ENCODE assay signal across 8 cellular contexts in the genomic region with DNA sequence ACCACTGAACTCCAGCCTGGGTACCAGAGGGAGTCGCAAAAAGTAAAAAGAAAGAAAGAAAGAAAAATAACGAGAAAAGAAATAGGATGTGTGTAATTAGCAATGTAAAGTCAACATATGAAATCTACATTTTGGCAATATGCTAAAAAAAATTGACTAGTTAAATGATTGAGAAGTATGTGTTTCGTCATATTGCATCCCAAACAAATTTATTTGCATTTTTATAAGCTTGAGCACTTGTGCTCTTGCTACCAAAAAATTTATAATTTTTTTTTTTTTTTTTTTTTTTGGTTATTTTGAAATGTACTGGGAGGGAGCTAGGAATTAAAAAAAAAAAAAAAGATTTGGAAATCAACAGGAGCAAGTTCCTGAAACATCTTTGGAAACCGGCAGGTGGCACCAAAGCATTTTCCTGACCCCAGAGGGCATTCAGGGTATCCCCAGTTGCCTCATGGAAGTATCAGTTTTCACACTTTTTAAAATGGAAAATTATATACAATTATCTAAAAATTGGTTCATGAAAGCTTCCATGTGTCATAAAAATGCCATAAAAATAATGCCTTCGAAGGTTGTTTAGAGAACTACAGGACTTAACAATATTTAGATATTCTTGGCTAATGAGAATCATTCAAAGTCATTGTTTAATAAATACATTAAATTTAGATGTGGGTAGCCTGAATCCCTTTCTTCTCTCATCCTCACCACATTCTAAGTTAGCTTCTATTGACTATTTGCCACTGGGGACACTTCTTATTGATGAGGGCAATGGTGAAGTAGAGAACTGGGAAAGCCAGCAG. TPM values are rescaled to one million over a fixed set of nuclear protein-coding genes. Genes with fewer than 3 reads are reported as not detected.
A peak's percentile ranks its signal among the peaks of the same experiment; 100 is the strongest.
DNase-seq lines count a peak whose midpoint lies in the region; TF ChIP-seq lines count a peak whose summit lies in the region.

No MANE protein-coding gene starts in this region.

- no peaks in the 10 kb centered on the region for H3K36me3 ChIP-seq in tibial nerve

- H3K4me1 ChIP-seq in tibial nerve = peaks cover 0 to 5% (median 0%) of the 10 kb centered on the region in 4 donors

- no peak for TF ChIP-seq POLR2A in tibial nerve (IDR thresholded peaks at IDR 0.05)

- H3K4me3 ChIP-seq in astrocyte of the spinal cord (ENCODE audit: low read depth, low read length) (no peak overlapping the region), tibial nerve (no peak overlapping the region)

- peak; percentile 55 for DNase-seq in AG08395 (ENCODE audit: low spot score)
- DNase-seq in GM10266 (ENCODE audit: extremely low spot score) = no peak
- DNase-seq in NCI-H2171 treated with DMSO at 0.1 percent for 48 hours (lab: John Stamatoyannopoulos, UW) = peak; percentile 70
- peak; percentile 37 for DNase-seq in astrocyte of the spinal cord (ENCODE audit: low read depth, low spot score)
- DNase-seq in inferior parietal cortex (ENCODE audit: extremely low spot score) = peak; percentile 67
- no peak for DNase-seq in tibial nerve (ENCODE audit: low spot score in 2 of 2)
- DNase-seq in activated CD8-positive, alpha-beta memory T cell treated with anti-CD3 and anti-CD28 coated beads, Interleukin-2, amount 50 U/mL, for 48 hours = no peak
- DNase-seq in DMS153 (lab: John Stamatoyannopoulos, UW) = no peak

- H3K9me3 ChIP-seq in tibial nerve = no peaks in the 10 kb centered on the region

- H3K27me3 ChIP-seq in tibial nerve = peaks cover 0 to 11% of the 10 kb centered on the region in 2 donors

- 15 to 17% methylated on average over 5 of the region's 5 CpGs for WGBS in tibial nerve, 2 donors

- TF ChIP-seq EP300 in tibial nerve (IDR thresholded peaks at IDR 0.05) = no peak

- no peak overlapping the region for H3K27ac ChIP-seq in tibial nerve

- TF ChIP-seq CTCF in GM10266 (IDR thresholded peaks at IDR 0.05; ENCODE audit: control insufficient read depth, insufficient read depth, low read depth, missing control alignments) (peak; percentile 29), astrocyte of the spinal cord (IDR thresholded peaks at IDR 0.05; ENCODE audit: low read depth, low read length) (peak; percentile 49), tibial nerve (IDR thresholded peaks at IDR 0.05) (peak in 4 of 5 experiments; percentile 31 to 39 (median 34))

- in situ Hi-C loops in astrocyte of the spinal cord (cut with HindIII; ENCODE audit: low sequenced_read_pairs) = no loop called here

RNA-seq across cellular contexts. Expression of a gene that starts 4.8 kb away (rescaled TPM):
- 10 to 100 TPM; 17.0 to 32.4 (median 19.4) TPM for total RNA-seq in tibial nerve

Comparison
In these comparisons a context has a peak if more than half of its experiments do, and no peak if none do; other contexts are left out.
1. DNase-seq: peak in AG08395 (single experiment), NCI-H2171 treated with DMSO at 0.1 percent for 48 hours (single experiment), astrocyte of the spinal cord (single experiment) and inferior parietal cortex (single experiment); none in GM10266 (single experiment), tibial nerve (0 of 2), activated CD8-positive, alpha-beta memory T cell treated with anti-CD3 and anti-CD28 coated beads, Interleukin-2, amount 50 U/mL, for 48 hours (single experiment) and DMS153 (single experiment).
2. Peak in every context shown above with its lines, with median percentiles within 50 percentile points of each other: CTCF ChIP-seq.